Comparison of ENCODE assay signal across 8 cellular contexts in genomic region chr7:76437873-76438272, GRCh38. TPM values are rescaled to one million over a fixed set of nuclear protein-coding genes. Genes with fewer than 3 reads are reported as not detected.
A peak's percentile ranks its signal among the peaks of the same experiment; 100 is the strongest.
DNase-seq lines count a peak whose midpoint lies in the region; ATAC-seq and TF ChIP-seq lines count a peak whose summit lies in the region.
"Not testable (repeated sequence)": the region's sequence is repeated elsewhere in the genome, so short reads cannot be mapped to it uniquely, and the experiment has no call there.

No MANE protein-coding gene starts in this region.

- peak; percentile 67 for DNase-seq in AG04450 (ENCODE audit: low read depth, low spot score)
- DNase-seq in NCI-H345 (lab: John Stamatoyannopoulos, UW), result peak; percentile 71
- DNase-seq in WERI-Rb-1, result peak; percentile 85
- peak; percentile 82 for DNase-seq in brain microvascular endothelial cell
- peak in 2 of 3 donors; percentile 24 to 44 for DNase-seq in immature natural killer cell
- DNase-seq in skeletal muscle cell (ENCODE audit: low read depth), result peak; percentile 35

- peak; percentile 65 for TF ChIP-seq CTCF in AG04450 (IDR thresholded peaks at IDR 0.05; ENCODE audit: low read depth, low read length)
- TF ChIP-seq CTCF in WERI-Rb-1 (IDR thresholded peaks at IDR 0.05; ENCODE audit: low read depth, low read length), result peak; percentile 65
- TF ChIP-seq CTCF in brain microvascular endothelial cell (IDR thresholded peaks at IDR 0.05; ENCODE audit: low read depth, low read length, missing control alignments), result peak; percentile 65

- H3K27ac ChIP-seq in AG04450 (ENCODE audit: low read depth, low read length); WERI-Rb-1; brain microvascular endothelial cell: not testable (repeated sequence)

- not testable (repeated sequence) for H3K36me3 Mint-ChIP-seq in immature natural killer cell

- H3K36me3 ChIP-seq in WERI-Rb-1; brain microvascular endothelial cell (replicated peaks): not testable (repeated sequence)

- ATAC-seq in GM18870 (IDR thresholded peaks at IDR 0.05; ENCODE audit: unreplicated experiment) (peak; percentile 79), HG03439 (IDR thresholded peaks at IDR 0.05; ENCODE audit: unreplicated experiment) (peak; percentile 70)

- H3K9me3 Mint-ChIP-seq in immature natural killer cell, result not testable (repeated sequence)

- POLR2A ChIA-PET in AG04450 (lab: Yijun Ruan, JAX), result not testable (repeated sequence)

- not testable (repeated sequence) for H3K4me3 ChIP-seq in AG04450 (ENCODE audit: low read depth, low read length); WERI-Rb-1 (ENCODE audit: low read depth, low read length); brain microvascular endothelial cell (ENCODE audit: low read depth, low read length); skeletal muscle cell (ENCODE audit: low read depth, low read length)

- H3K9me3 ChIP-seq in AG04450 (ENCODE audit: control insufficient read depth, insufficient read depth, low read length); WERI-Rb-1 (ENCODE audit: severe bottlenecking): not testable (repeated sequence)

- CTCF ChIA-PET in AG04450 (lab: Charles Lee), result interaction anchor here (0.6 to 1.2 kb wide), 4 partner anchors 34 to 181 kb away, joined by 3 to 7 read pairs (median 3); no protein-coding TSS in a partner anchor

- not testable (repeated sequence) for H3K27ac Mint-ChIP-seq in immature natural killer cell

- not testable (repeated sequence) for H3K27me3 ChIP-seq in AG04450 (ENCODE audit: control insufficient read depth, insufficient read depth, low read length); WERI-Rb-1 (ENCODE audit: insufficient read depth, low read depth, severe bottlenecking); brain microvascular endothelial cell (replicated peaks)

- not testable (repeated sequence) for H3K27me3 Mint-ChIP-seq in immature natural killer cell (ENCODE audit: low read depth in 3 of 3)

- not testable (repeated sequence) for H3K4me3 Mint-ChIP-seq in immature natural killer cell

- not testable (repeated sequence) for H3K4me1 Mint-ChIP-seq in immature natural killer cell

- in situ Hi-C loops in brain microvascular endothelial cell (cut with HindIII; ENCODE audit: low pct_ligation_motif_present, low sequenced_read_pairs), result not testable (repeated sequence)

RNA-seq across cellular contexts. Expression of gene ZP3, which starts 13.1 kb away (rescaled TPM):
- polyA plus RNA-seq in AG04450 (2011; rRNA removed), result 0.63 and 1.0 TPM in 2 replicates
- 0.56 and 2.3 TPM in 2 replicates for polyA minus RNA-seq in AG04450 (2011; rRNA and poly(A)+ RNA removed)
- 1 to 10 TPM in 1 of 3 donors, under 1 TPM in 1, not detected in 1; 0.49 to 5.0 TPM for polyA plus RNA-seq in immature natural killer cell

RNA-seq across cellular contexts. Expression of gene DTX2, which starts 23.6 kb away (rescaled TPM):
- polyA plus RNA-seq in AG04450 (2011; rRNA removed) (2.6 and 4.2 TPM in 2 replicates), immature natural killer cell (10 to 100 TPM in 1 of 3 donors, 1 to 10 TPM in 2; 5.2 to 15.3 (median 9.1) TPM)
- polyA minus RNA-seq in AG04450 (2011; rRNA and poly(A)+ RNA removed), result 8.8 and 11.4 TPM in 2 replicates

RNA-seq across cellular contexts. Expression of gene SSC4D, which starts 28.4 kb away (rescaled TPM):
- polyA plus RNA-seq in AG04450 (2011; rRNA removed) (0.45 and 0.57 TPM in 2 replicates), immature natural killer cell (under 1 TPM in 2 of 3 donors, not detected in 1; 0.46 to 0.66 TPM)
- polyA minus RNA-seq in AG04450 (2011; rRNA and poly(A)+ RNA removed), result 0.35 and 0.92 TPM in 2 replicates

Comparison
In these comparisons a context has a peak if more than half of its experiments do, and no peak if none do; other contexts are left out.
1. DNase-seq: peak in every context shown above with its lines; median percentile 85 in WERI-Rb-1; 82 in brain microvascular endothelial cell; 71 in NCI-H345; 67 in AG04450; 35 in skeletal muscle cell; 34 in immature natural killer cell.